In genomic region chr4:187602339-187603092, GRCh38 we compare ENCODE assay signal across 10 cellular contexts.
DNase-seq lines count a peak whose midpoint lies in the region; ATAC-seq and TF ChIP-seq lines count a peak whose summit lies in the region.
"Had no signal": no experiment of that assay in that cellular context is flagged by ENCODE, and none has a peak within 500 bp of the region (broad histone marks: within the 10 kb centered on the region; RNA-seq: fewer than 3 reads in every experiment).

No MANE protein-coding gene starts in this region.

- peak overlapping the region; percentile 26 for H3K27ac Mint-ChIP-seq in mesothelial cell of epicardium

- H3K27ac ChIP-seq in caudate nucleus (ENCODE audit: low read depth, low read length) = no peak overlapping the region
- H3K27ac ChIP-seq: sigmoid colon, upper lobe of left lung had no signal

- H3K36me3 ChIP-seq in HAP-1 (replicated peaks) = no peaks in the 10 kb centered on the region
- H3K36me3 ChIP-seq: sigmoid colon, upper lobe of left lung had no signal

- no peaks in the 10 kb centered on the region for H3K9me3 Mint-ChIP-seq in mesothelial cell of epicardium

- in situ Hi-C loops in HAP-1 (cut with MboI; ENCODE audit: low sequenced_read_pairs) = no loop called here

- H3K27me3 Mint-ChIP-seq in mesothelial cell of epicardium (ENCODE audit: low read depth) = peaks cover 2% of the 10 kb centered on the region

- TF ChIP-seq CTCF in mesothelial cell of epicardium (IDR thresholded peaks at IDR 0.05; ENCODE audit: unreplicated experiment) = no peak

- DNase-seq in AG08396 (ENCODE audit: low spot score) (peak; percentile 27), NCI-H69 (lab: John Stamatoyannopoulos, UW) (peak; percentile 46), cerebellar cortex (ENCODE audit: low spot score) (peak; percentile 25), mesothelial cell of epicardium (ENCODE audit: low spot score in 2 of 2, unreplicated experiment in 2 of 2) (no peak), HAP-1 (ENCODE audit: low spot score in 2 of 2) (no peak), caudate nucleus (lab: John Stamatoyannopoulos, UW) (no peak), UCSD-AML1 (lab: John Stamatoyannopoulos, UW; ENCODE audit: unreplicated experiment) (no peak)
- DNase-seq: sigmoid colon, upper lobe of left lung had no signal

- no peaks in the 10 kb centered on the region for H3K4me1 ChIP-seq in HAP-1
- H3K4me1 ChIP-seq: sigmoid colon had no signal

- H3K4me1 Mint-ChIP-seq in mesothelial cell of epicardium = peaks cover 25% of the 10 kb centered on the region

- H3K36me3 Mint-ChIP-seq in mesothelial cell of epicardium = no peaks in the 10 kb centered on the region

- no peak overlapping the region for H3K4me3 Mint-ChIP-seq in mesothelial cell of epicardium

- no peak for ATAC-seq in GM18511 (IDR thresholded peaks at IDR 0.05; ENCODE audit: unreplicated experiment)

- no peak overlapping the region for H3K4me3 ChIP-seq in HAP-1
- H3K4me3 ChIP-seq: sigmoid colon, upper lobe of left lung had no signal

- no peaks in the 10 kb centered on the region for H3K27me3 ChIP-seq in HAP-1 (ENCODE audit: low read depth)
- H3K27me3 ChIP-seq: sigmoid colon, upper lobe of left lung had no signal

- no peaks in the 10 kb centered on the region for H3K9me3 ChIP-seq in HAP-1
- H3K9me3 ChIP-seq: sigmoid colon, upper lobe of left lung had no signal

Comparison
In these comparisons a context has a peak if more than half of its experiments do, and no peak if none do; other contexts are left out.
1. DNase-seq: peak in AG08396 (single experiment), NCI-H69 (single experiment) and cerebellar cortex (single experiment); none in mesothelial cell of epicardium (0 of 2), HAP-1 (0 of 2), caudate nucleus (0 of 61) and UCSD-AML1 (single experiment).